8 cellular contexts compared by ENCODE assay signal in the genomic region with DNA sequence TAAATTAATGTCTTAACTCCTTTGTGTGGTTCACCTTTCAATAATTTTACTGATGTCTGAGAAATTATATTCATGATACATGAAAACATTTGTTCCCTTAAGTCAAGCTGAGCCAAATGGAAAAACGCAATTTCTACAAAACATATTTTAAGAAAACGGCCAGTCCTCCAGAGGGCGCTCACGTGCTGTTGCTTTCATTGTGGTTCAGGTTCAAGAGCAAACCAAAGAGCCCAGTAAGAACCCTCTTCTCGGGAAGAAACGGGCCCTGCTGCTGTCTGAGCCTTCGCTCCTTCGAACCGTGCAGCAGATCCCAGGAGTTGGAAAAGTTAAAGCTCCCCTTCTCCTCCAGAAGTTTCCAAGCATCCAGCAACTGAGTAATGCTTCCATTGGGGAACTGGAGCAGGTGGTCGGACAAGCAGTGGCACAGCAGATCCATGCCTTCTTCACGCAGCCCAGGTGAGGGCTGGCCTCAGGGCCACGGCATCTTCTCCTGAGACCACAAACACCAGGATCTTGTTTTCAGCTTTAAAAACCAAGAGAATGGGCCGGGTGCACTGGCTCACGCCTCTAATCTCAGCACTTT. TPM values are rescaled to one million over a fixed set of nuclear protein-coding genes. Genes with fewer than 3 reads are reported as not detected.
A peak's percentile ranks its signal among the peaks of the same experiment; 100 is the strongest.
DNase-seq lines count a peak whose midpoint lies in the region; ATAC-seq, FAIRE-seq and TF ChIP-seq lines count a peak whose summit lies in the region.

No MANE protein-coding gene starts in this region.

- H3K27ac ChIP-seq in Karpas-422 (ENCODE audit: low read length) (no peak overlapping the region), pancreas (no peak overlapping the region)

- H3K4me1 ChIP-seq in Karpas-422 (ENCODE audit: low read length) (peaks cover 8% of the 10 kb centered on the region), pancreas (peaks cover 0 to 3% (median 0%) of the 10 kb centered on the region in 3 donors)

- H3K4me3 Mint-ChIP-seq in activated T-helper 1 cell treated with anti-CD3 and anti-CD28 coated beads, Interleukin-12 subunit alpha, Interleukin-12 subunit beta, Interleukin-2, Interleukin-4 antibody, amounts not matched to agents 30 ng/mL and 10 ng/mL and 1 ng/mL, durations not matched to agents 14 hours and 24 hours and 36 hours, result no peak overlapping the region
- no peak overlapping the region for H3K4me3 Mint-ChIP-seq in type B pancreatic cell

- FAIRE-seq in pancreas (lab: Jason Lieb, UNC), result no peak

- no peak overlapping the region for H2AFZ ChIP-seq in Karpas-422 (ENCODE audit: low read length)

- H3K27me3 ChIP-seq in Karpas-422 (ENCODE audit: low read length) (no peaks in the 10 kb centered on the region), pancreas (no peaks in the 10 kb centered on the region)

- no peaks in the 10 kb centered on the region for H3K9me2 ChIP-seq in Karpas-422 (replicated peaks; ENCODE audit: insufficient read depth, low read length)

- TF ChIP-seq CTCF in pancreas (IDR thresholded peaks at IDR 0.05) (peak; percentile 19 to 76 (median 52)), type B pancreatic cell (conservative IDR thresholded peaks at IDR 0.05) (peak; percentile 91)

- H3K9ac ChIP-seq in Karpas-422 (ENCODE audit: low read length), result no peak overlapping the region

- H3K36me3 Mint-ChIP-seq in activated T-helper 1 cell treated with anti-CD3 and anti-CD28 coated beads, Interleukin-12 subunit alpha, Interleukin-12 subunit beta, Interleukin-2, Interleukin-4 antibody, amounts not matched to agents 30 ng/mL and 10 ng/mL and 1 ng/mL, durations not matched to agents 14 hours and 24 hours and 36 hours (ENCODE audit: low read depth), result peaks cover 8% of the 10 kb centered on the region
- H3K36me3 Mint-ChIP-seq in type B pancreatic cell, result peaks cover 7% of the 10 kb centered on the region

- no peaks in the 10 kb centered on the region for H3K9me3 Mint-ChIP-seq in activated T-helper 1 cell treated with anti-CD3 and anti-CD28 coated beads, Interleukin-12 subunit alpha, Interleukin-12 subunit beta, Interleukin-2, Interleukin-4 antibody, amounts not matched to agents 30 ng/mL and 10 ng/mL and 1 ng/mL, durations not matched to agents 14 hours and 24 hours and 36 hours
- no peaks in the 10 kb centered on the region for H3K9me3 Mint-ChIP-seq in type B pancreatic cell

- H3K27ac Mint-ChIP-seq in activated T-helper 1 cell treated with anti-CD3 and anti-CD28 coated beads, Interleukin-12 subunit alpha, Interleukin-12 subunit beta, Interleukin-2, Interleukin-4 antibody, amounts not matched to agents 30 ng/mL and 10 ng/mL and 1 ng/mL, durations not matched to agents 14 hours and 24 hours and 36 hours, result no peak overlapping the region
- H3K27ac Mint-ChIP-seq in type B pancreatic cell, result peak overlapping the region; percentile 67

- peak in 2 of 4 donors; percentile 18 to 23 for ATAC-seq in pancreas
- no peak for ATAC-seq in GM19023 (IDR thresholded peaks at IDR 0.05; ENCODE audit: unreplicated experiment)

- 27 to 34% methylated on average over 14 of the region's 14 CpGs for WGBS in pancreas, 2 donors

- H3K4me1 Mint-ChIP-seq in activated T-helper 1 cell treated with anti-CD3 and anti-CD28 coated beads, Interleukin-12 subunit alpha, Interleukin-12 subunit beta, Interleukin-2, Interleukin-4 antibody, amounts not matched to agents 30 ng/mL and 10 ng/mL and 1 ng/mL, durations not matched to agents 14 hours and 24 hours and 36 hours (ENCODE audit: low read depth), result peaks cover 9% of the 10 kb centered on the region
- H3K4me1 Mint-ChIP-seq in type B pancreatic cell (ENCODE audit: unreplicated experiment), result peaks cover 8% of the 10 kb centered on the region

- intact Hi-C loops in activated T-helper 1 cell treated with anti-CD3 and anti-CD28 coated beads, Interleukin-12 subunit alpha, Interleukin-12 subunit beta, Interleukin-2, Interleukin-4 antibody, amounts not matched to agents 30 ng/mL and 10 ng/mL and 1 ng/mL, durations not matched to agents 14 hours and 24 hours and 36 hours (cut with micrococcal nuclease), result loop anchor here (10.0 kb wide), 1 partner anchor 182 kb away; no protein-coding TSS in a partner anchor
- intact Hi-C loops in pancreas (cut with DNase I), result loop anchor here in 1 of 3 donors (10.0 kb wide), 1 partner anchor 128 kb away; no protein-coding TSS in a partner anchor

- no peaks in the 10 kb centered on the region for H4K20me1 ChIP-seq in Karpas-422 (ENCODE audit: insufficient read depth, low read depth, low read length)

- H3K9me3 ChIP-seq in Karpas-422 (ENCODE audit: low read length) (no peaks in the 10 kb centered on the region), pancreas (no peaks in the 10 kb centered on the region)

- H3K27me3 Mint-ChIP-seq in activated T-helper 1 cell treated with anti-CD3 and anti-CD28 coated beads, Interleukin-12 subunit alpha, Interleukin-12 subunit beta, Interleukin-2, Interleukin-4 antibody, amounts not matched to agents 30 ng/mL and 10 ng/mL and 1 ng/mL, durations not matched to agents 14 hours and 24 hours and 36 hours (ENCODE audit: insufficient read depth), result no peaks in the 10 kb centered on the region
- no peaks in the 10 kb centered on the region for H3K27me3 Mint-ChIP-seq in type B pancreatic cell

- peak; percentile 64 for DNase-seq in DMS114 treated with DMSO at 0.1 percent for 48 hours (lab: John Stamatoyannopoulos, UW; ENCODE audit: unreplicated experiment)
- DNase-seq in Karpas-422, result peak; percentile 89
- peak; percentile 70 for DNase-seq in RKO (ENCODE audit: low spot score)
- DNase-seq in activated T-helper 1 cell treated with anti-CD3 and anti-CD28 coated beads, Interleukin-12 subunit alpha, Interleukin-12 subunit beta, Interleukin-2, Interleukin-4 antibody, amounts not matched to agents 30 ng/mL and 10 ng/mL and 1 ng/mL, durations not matched to agents 14 hours and 24 hours and 36 hours (ENCODE audit: low spot score), result peak; percentile 48
- DNase-seq in foreskin melanocyte, result peak; percentile 37
- DNase-seq in pancreas, result peak in 5 of 6 donors; percentile 45 to 91 (median 71)
- DNase-seq in type B pancreatic cell (ENCODE audit: extremely low spot score, unreplicated experiment), result peak; percentile 74

- no peak overlapping the region for H3K4me2 ChIP-seq in Karpas-422 (ENCODE audit: low read depth, low read length, poor library complexity, severe bottlenecking)

- no peak overlapping the region for H3K4me3 ChIP-seq in Karpas-422 (ENCODE audit: low read length)
- no peak overlapping the region for H3K4me3 ChIP-seq in pancreas

- H3K36me3 ChIP-seq in Karpas-422 (ENCODE audit: insufficient read depth, low read length) (no peaks in the 10 kb centered on the region), pancreas (no peaks in the 10 kb centered on the region)

- H3K79me2 ChIP-seq in Karpas-422 (ENCODE audit: low read length), result peaks cover 4% of the 10 kb centered on the region

RNA-seq across cellular contexts. Expression of a gene that starts 4.3 kb away (rescaled TPM):
- total RNA-seq in Karpas-422 (2014; rRNA removed; shearing (Covaris generic); ENCODE audit: low replicate concordance), result 4.4 and 10.5 TPM in 2 replicates
- 10.7 and 11.2 TPM in 2 replicates for total RNA-seq in activated T-helper 1 cell treated with anti-CD3 and anti-CD28 coated beads, Interleukin-12 subunit alpha, Interleukin-12 subunit beta, Interleukin-2, Interleukin-4 antibody, amounts not matched to agents 30 ng/mL and 10 ng/mL and 1 ng/mL, durations not matched to agents 14 hours and 24 hours and 36 hours
- total RNA-seq in pancreas (1 to 10 TPM in 1 of 6 donors, under 1 TPM in 5; 0.37 to 1.0 (median 0.54) TPM), type B pancreatic cell (ENCODE audit: low replicate concordance) (4.3 and 4.5 TPM in 2 replicates)
- polyA plus RNA-seq in pancreas, result under 1 TPM; 0.34 to 0.38 TPM

RNA-seq across cellular contexts. Expression of a gene that starts 4.6 kb away (rescaled TPM):
- 3.2 and 7.6 TPM in 2 replicates for total RNA-seq in Karpas-422 (2014; rRNA removed; shearing (Covaris generic); ENCODE audit: low replicate concordance)
- total RNA-seq in activated T-helper 1 cell treated with anti-CD3 and anti-CD28 coated beads, Interleukin-12 subunit alpha, Interleukin-12 subunit beta, Interleukin-2, Interleukin-4 antibody, amounts not matched to agents 30 ng/mL and 10 ng/mL and 1 ng/mL, durations not matched to agents 14 hours and 24 hours and 36 hours, result 15.5 and 17.2 TPM in 2 replicates
- total RNA-seq in pancreas, result 10 to 100 TPM in 1 of 6 donors, 1 to 10 TPM in 5; 5.7 to 11.0 (median 6.8) TPM
- 1 to 10 TPM; 6.7 to 8.2 TPM for polyA plus RNA-seq in pancreas
- total RNA-seq in type B pancreatic cell (ENCODE audit: low replicate concordance), result 29.1 and 37.7 TPM in 2 replicates

Comparison
In these comparisons a context has a peak if more than half of its experiments do, and no peak if none do; other contexts are left out.
1. DNase-seq: peak in every context shown above with its lines; median percentile 89 in Karpas-422; 74 in type B pancreatic cell; 71 in pancreas; 70 in RKO; 64 in DMS114 treated with DMSO at 0.1 percent for 48 hours; 48 in activated T-helper 1 cell treated with anti-CD3 and anti-CD28 coated beads, Interleukin-12 subunit alpha, Interleukin-12 subunit beta, Interleukin-2, Interleukin-4 antibody, amounts not matched to agents 30 ng/mL and 10 ng/mL and 1 ng/mL, durations not matched to agents 14 hours and 24 hours and 36 hours; 37 in foreskin melanocyte.